2 cellular contexts compared by ENCODE assay signal in genomic region chr3:12557472-12558105, GRCh38.
TF ChIP-seq lines count a peak whose summit lies in the region.

No MANE protein-coding gene starts in this region.

TF ChIP-seq in GM12878, 131 proteins besides CTCF, POLR2A, EP300 and RAD21:
- 0 out of 2 replicates have a peak, but pooled peaks have one; percentile 16 for TF ChIP-seq MTA3 (IDR thresholded peaks at IDR 0.05; ENCODE audit: borderline replicate concordance, low read length)
- TF ChIP-seq ASH2L (IDR thresholded peaks at IDR 0.05; ENCODE audit: borderline replicate concordance, low read depth), result peak; percentile 11; the same call in 1 of the 2 replicates
- TF ChIP-seq HDGF (IDR thresholded peaks at IDR 0.05), result no peak
- 0 out of 2 replicates have a peak, but pooled peaks have one; percentile 2 for TF ChIP-seq ZBED1 (IDR thresholded peaks at IDR 0.05; ENCODE audit: borderline replicate concordance)
- TF ChIP-seq MTA2 (IDR thresholded peaks at IDR 0.05; ENCODE audit: low read depth), result no peak
- no peak for TF ChIP-seq NBN (IDR thresholded peaks at IDR 0.05)
- peak; percentile 4; the same call in 1 of the 2 replicates for TF ChIP-seq PML (IDR thresholded peaks at IDR 0.05; ENCODE audit: low read length)
- no peak for TF ChIP-seq PRDM15 (CRISPR knock-in tag; IDR thresholded peaks at IDR 0.05)
TF ChIP-seq in GM12878: peak in this region for 4.

TF ChIP-seq in HepG2, 621 proteins besides CTCF, POLR2A, EP300 and RAD21 (continues in another document):
- no peak for TF ChIP-seq E2F5 (CRISPR knock-in tag; conservative IDR thresholded peaks at IDR 0.05)
- TF ChIP-seq ZNF589 (CRISPR knock-in tag; conservative IDR thresholded peaks at IDR 0.05), result 0 out of 2 replicates have a peak, but pooled peaks have one; percentile 26
- TF ChIP-seq HMGA1 (CRISPR knock-in tag; conservative IDR thresholded peaks at IDR 0.05), result no peak
- no peak for TF ChIP-seq SIN3A (IDR thresholded peaks at IDR 0.05; ENCODE audit: borderline replicate concordance, low read depth, low read length)
- TF ChIP-seq PHF5A (CRISPR knock-in tag; IDR thresholded peaks at IDR 0.05; ENCODE audit: low read depth, unreplicated experiment), result peak; percentile 15
- TF ChIP-seq MTF2 (CRISPR knock-in tag; IDR thresholded peaks at IDR 0.05; ENCODE audit: borderline replicate concordance), result no peak
- TF ChIP-seq CEBPG (CRISPR knock-in tag; IDR thresholded peaks at IDR 0.05), result peak; percentile 80
- no peak for TF ChIP-seq ZHX2 (IDR thresholded peaks at IDR 0.05; ENCODE audit: low read depth)
- no peak for TF ChIP-seq ZHX2 (CRISPR knock-in tag; IDR thresholded peaks at IDR 0.05; ENCODE audit: borderline replicate concordance)
- no peak for TF ChIP-seq ZNF225 (CRISPR knock-in tag; IDR thresholded peaks at IDR 0.05)
- 0 out of 2 replicates have a peak, but pooled peaks have one; percentile 12 for TF ChIP-seq CREB3 (CRISPR knock-in tag; IDR thresholded peaks at IDR 0.05)
- TF ChIP-seq HOXA7 (CRISPR knock-in tag; IDR thresholded peaks at IDR 0.05), result no peak
- no peak for TF ChIP-seq PITX1 (CRISPR knock-in tag; IDR thresholded peaks at IDR 0.05)
- TF ChIP-seq GABPA (IDR thresholded peaks at IDR 0.05; ENCODE audit: low read depth, low read length), result no peak
- 0 out of 2 replicates have a peak, but pooled peaks have one; percentile 17 for TF ChIP-seq GABPA (CRISPR knock-in tag; IDR thresholded peaks at IDR 0.05; ENCODE audit: low read depth)
- TF ChIP-seq ZNF382 (CRISPR knock-in tag; IDR thresholded peaks at IDR 0.05; ENCODE audit: borderline replicate concordance), result no peak
- no peak for TF ChIP-seq ZBTB43 (CRISPR knock-in tag; conservative IDR thresholded peaks at IDR 0.05)
- TF ChIP-seq PAXIP1 (CRISPR knock-in tag; conservative IDR thresholded peaks at IDR 0.05), result 0 out of 2 replicates have a peak, but pooled peaks have one; percentile 1
- TF ChIP-seq ZGPAT (CRISPR knock-in tag; IDR thresholded peaks at IDR 0.05), result peak; percentile 8; the same call in 1 of the 2 replicates
- TF ChIP-seq ZNF205 (CRISPR knock-in tag; IDR thresholded peaks at IDR 0.05), result no peak
- no peak for TF ChIP-seq CCAR2 (optimal IDR thresholded peaks at IDR 0.05; ENCODE audit: low read depth, low read length)
- no peak; the same call in 1 of the 2 replicates for TF ChIP-seq ARID5B (CRISPR knock-in tag; IDR thresholded peaks at IDR 0.05)
- TF ChIP-seq ZNF263 (CRISPR knock-in tag; IDR thresholded peaks at IDR 0.05), result no peak
- TF ChIP-seq ASH2L (IDR thresholded peaks at IDR 0.05; ENCODE audit: insufficient read length, low read depth, low read length), result peak; percentile 6
- TF ChIP-seq KDM5A (IDR thresholded peaks at IDR 0.05; ENCODE audit: borderline replicate concordance, low read length), result no peak
- TF ChIP-seq CEBPB (IDR thresholded peaks at IDR 0.05; ENCODE audit: borderline replicate concordance, low read depth, low read length), result peak; percentile 87
- no peak for TF ChIP-seq TARDBP (CRISPR knock-in tag; IDR thresholded peaks at IDR 0.05)
- peak; percentile 1 for TF ChIP-seq AGO2 (optimal IDR thresholded peaks at IDR 0.05; ENCODE audit: low read depth, low read length)
- TF ChIP-seq ZMYM3 (CRISPR knock-in tag; IDR thresholded peaks at IDR 0.05), result no peak
- no peak for TF ChIP-seq PBX3 (CRISPR knock-in tag; IDR thresholded peaks at IDR 0.05; ENCODE audit: borderline replicate concordance)
- no peak for TF ChIP-seq THYN1 (CRISPR knock-in tag; IDR thresholded peaks at IDR 0.05; ENCODE audit: borderline replicate concordance, low read depth)
- no peak for TF ChIP-seq HINFP (CRISPR knock-in tag; IDR thresholded peaks at IDR 0.05; ENCODE audit: low read depth)
- TF ChIP-seq ZSCAN22 (CRISPR knock-in tag; IDR thresholded peaks at IDR 0.05), result no peak
- TF ChIP-seq DMAP1 (CRISPR knock-in tag; IDR thresholded peaks at IDR 0.05), result peak; percentile 12; the same call in 1 of the 2 replicates
- no peak for TF ChIP-seq ZNF577 (CRISPR knock-in tag; IDR thresholded peaks at IDR 0.05; ENCODE audit: borderline replicate concordance, low read depth)
